Comparison of ENCODE assay signal across 8 cellular contexts in genomic region chr7:6615853-6616555, GRCh38. TPM values are rescaled to one million over a fixed set of nuclear protein-coding genes. Genes with fewer than 3 reads are reported as not detected.
DNase-seq lines count a peak whose midpoint lies in the region; ATAC-seq and TF ChIP-seq lines count a peak whose summit lies in the region.

No MANE protein-coding gene starts in this region.

- DNase-seq in T-cell = no peak
- peak in 1 of 5 donors; percentile 32 for DNase-seq in heart left ventricle
- no peak for DNase-seq in stimulated activated CD4-positive, alpha-beta T cell treated with anti-CD3 and anti-CD28 coated beads, Interleukin-4, amount 100 ng/mL, for 1 hour
- DNase-seq in DMS114 treated with DMSO at 0.1 percent for 48 hours (lab: John Stamatoyannopoulos, UW; ENCODE audit: unreplicated experiment) = no peak
- DNase-seq in MM.1S = no peak

- intact Hi-C loops in heart left ventricle (cut with DNase I) = no loop called here

- CTCF ChIA-PET in T-cell (lab: Charles Lee) = no interaction called here

- 0 out of 2 replicates have a peak, but pooled peaks cover 6% of the 10 kb centered on the region for H3F3A ChIP-seq in MM.1S (ENCODE audit: insufficient read depth, low read length)

- H3K4me3 ChIP-seq in HUES48 (ENCODE audit: low read depth, low read length) (peak overlapping the region; percentile 67), heart left ventricle (peak overlapping the region; percentile 38 to 89 (median 70)), rectal smooth muscle tissue (ENCODE audit: low read length) (peak overlapping the region; percentile 74), MM.1S (ENCODE audit: low read length) (no peak overlapping the region)

- no peak overlapping the region for H3K4me2 ChIP-seq in MM.1S (ENCODE audit: low read depth, low read length)

- H3K36me3 ChIP-seq in HUES48 (ENCODE audit: control insufficient read depth, insufficient read depth, low read length) (peaks cover 2% of the 10 kb centered on the region; the same call in 1 of the 2 replicates), heart left ventricle (peaks cover 0 to 20% (median under 1%) of the 10 kb centered on the region in 9 donors), rectal smooth muscle tissue (ENCODE audit: control insufficient read depth, insufficient read depth, low read length) (no peaks in the 10 kb centered on the region), MM.1S (replicated peaks; ENCODE audit: insufficient read depth, low read length) (no peaks in the 10 kb centered on the region)

- H3K27me3 ChIP-seq in HUES48 (ENCODE audit: control insufficient read depth, insufficient read depth, low read length) (no peaks in the 10 kb centered on the region), heart left ventricle (peaks cover 0 to 14% (median 0%) of the 10 kb centered on the region in 9 donors), rectal smooth muscle tissue (ENCODE audit: control insufficient read depth, insufficient read depth, low read length) (no peaks in the 10 kb centered on the region), MM.1S (replicated peaks; ENCODE audit: insufficient read depth, low read length) (no peaks in the 10 kb centered on the region)

- peaks cover 0 to 6% of the 10 kb centered on the region in 2 donors for H3K27me3 Mint-ChIP-seq in T-cell

- 12 to 21% (median 14%) methylated on average over 21 to 45 of the region's 45 CpGs for WGBS in heart left ventricle, 4 donors

- H3K36me3 Mint-ChIP-seq in T-cell = no peaks in the 10 kb centered on the region

- no peaks in the 10 kb centered on the region for H3K79me2 ChIP-seq in MM.1S (ENCODE audit: low read length)

- no peak overlapping the region for H2AFZ ChIP-seq in MM.1S (ENCODE audit: low read length)

- peak overlapping the region; percentile 57 to 70 (median 65) for H3K4me3 Mint-ChIP-seq in T-cell

- H3K4me1 Mint-ChIP-seq in T-cell = peaks cover 33 to 42% (median 34%) of the 10 kb centered on the region in 3 donors

- no peaks in the 10 kb centered on the region for H3K9me2 ChIP-seq in MM.1S (replicated peaks; ENCODE audit: insufficient read depth, low read length)

- no peak for TF ChIP-seq POLR2A in heart left ventricle (IDR thresholded peaks at IDR 0.05)
- no peak for TF ChIP-seq POLR2A in GM18505 (IDR thresholded peaks at IDR 0.05; ENCODE audit: borderline replicate concordance, extremely low read depth, insufficient read depth, insufficient read length)

- no peaks in the 10 kb centered on the region for H4K20me1 ChIP-seq in MM.1S (ENCODE audit: insufficient read depth, low read length)

- H3K9me3 ChIP-seq in HUES48 (ENCODE audit: control insufficient read depth, insufficient read depth, low read length) (no peaks in the 10 kb centered on the region), heart left ventricle (no peaks in the 10 kb centered on the region), MM.1S (replicated peaks; ENCODE audit: insufficient read depth, low read length) (no peaks in the 10 kb centered on the region)

- peak overlapping the region; percentile 28 for H3K27ac ChIP-seq in HUES48 (ENCODE audit: low read depth, low read length)
- peak overlapping the region in 4 of 12 donors; percentile 37 to 66 (median 50) for H3K27ac ChIP-seq in heart left ventricle
- no peak overlapping the region for H3K27ac ChIP-seq in rectal smooth muscle tissue (ENCODE audit: low read depth, low read length)
- H3K27ac ChIP-seq in MM.1S (ENCODE audit: low read length) = no peak overlapping the region

- H3K9ac ChIP-seq in HUES48 (ENCODE audit: low read depth, low read length) = 0 out of 2 replicates have a peak overlapping the region, but pooled peaks have one; percentile 24
- H3K9ac ChIP-seq in rectal smooth muscle tissue (ENCODE audit: low read length) = peak overlapping the region; percentile 40
- no peak overlapping the region for H3K9ac ChIP-seq in MM.1S (ENCODE audit: low read length)

- peak; percentile 14 to 34 (median 22) for ATAC-seq in T-cell (replicated peaks in 1 of 4)
- peak in 3 of 4 donors; percentile 37 to 50 (median 46) for ATAC-seq in heart left ventricle
- ATAC-seq in GM18505 (IDR thresholded peaks at IDR 0.05; ENCODE audit: unreplicated experiment) = no peak

- POLR2A ChIA-PET in T-cell (lab: Charles Lee) = no interaction called here

- H3K27ac Mint-ChIP-seq in T-cell = no peak overlapping the region

- TF ChIP-seq CTCF in heart left ventricle (IDR thresholded peaks at IDR 0.05) = no peak
- no peak for TF ChIP-seq CTCF in MM.1S (IDR thresholded peaks at IDR 0.05; ENCODE audit: low read length)

- no peaks in the 10 kb centered on the region for H3K9me3 Mint-ChIP-seq in T-cell

- peaks cover 7% of the 10 kb centered on the region for H3K4me1 ChIP-seq in HUES48 (ENCODE audit: control insufficient read depth, insufficient read depth, low read length)
- H3K4me1 ChIP-seq in heart left ventricle = peaks cover 0 to 19% (median 7%) of the 10 kb centered on the region in 12 donors
- H3K4me1 ChIP-seq in rectal smooth muscle tissue (ENCODE audit: control insufficient read depth, insufficient read depth, low read length) = peaks cover 3% of the 10 kb centered on the region
- peaks cover 15% of the 10 kb centered on the region for H3K4me1 ChIP-seq in MM.1S (ENCODE audit: low read length)

RNA-seq across cellular contexts. Expression of gene ZNF853, which starts 0.6 kb away (rescaled TPM):
- total RNA-seq in T-cell (1 to 10 TPM; 3.6 to 7.6 (median 5.6) TPM), heart left ventricle (10 to 100 TPM in 8 of 9 donors, 1 to 10 TPM in 1; 6.6 to 27.8 (median 11.8) TPM)
- polyA plus RNA-seq in heart left ventricle = 1 to 10 TPM; 3.1 to 5.7 TPM

RNA-seq across cellular contexts. Expression of gene ZNF316, which starts 21.1 kb away (rescaled TPM):
- total RNA-seq in T-cell = 10 to 100 TPM; 51.4 to 69.9 (median 63.4) TPM
- 10 to 100 TPM; 11.0 to 22.9 (median 14.5) TPM for total RNA-seq in heart left ventricle
- polyA plus RNA-seq in heart left ventricle = 10 to 100 TPM; 11.4 to 13.5 TPM

RNA-seq across cellular contexts. Expression of gene INTS15, which starts 26.2 kb away (rescaled TPM):
- total RNA-seq in T-cell (10 to 100 TPM; 48.3 to 65.9 (median 64.1) TPM), heart left ventricle (10 to 100 TPM; 11.7 to 22.7 (median 15.3) TPM)
- polyA plus RNA-seq in heart left ventricle = 10 to 100 TPM in 1 of 2 donors, 1 to 10 TPM in 1; 7.1 to 15.6 TPM

RNA-seq across cellular contexts. Expression of gene ZDHHC4, which starts 38.8 kb away (rescaled TPM):
- 10 to 100 TPM; 27.7 to 35.5 (median 30.3) TPM for total RNA-seq in T-cell
- 10 to 100 TPM; 26.2 to 45.5 (median 37.8) TPM for total RNA-seq in heart left ventricle
- 10 to 100 TPM; 32.1 to 48.4 TPM for polyA plus RNA-seq in heart left ventricle
